In the genomic region with DNA sequence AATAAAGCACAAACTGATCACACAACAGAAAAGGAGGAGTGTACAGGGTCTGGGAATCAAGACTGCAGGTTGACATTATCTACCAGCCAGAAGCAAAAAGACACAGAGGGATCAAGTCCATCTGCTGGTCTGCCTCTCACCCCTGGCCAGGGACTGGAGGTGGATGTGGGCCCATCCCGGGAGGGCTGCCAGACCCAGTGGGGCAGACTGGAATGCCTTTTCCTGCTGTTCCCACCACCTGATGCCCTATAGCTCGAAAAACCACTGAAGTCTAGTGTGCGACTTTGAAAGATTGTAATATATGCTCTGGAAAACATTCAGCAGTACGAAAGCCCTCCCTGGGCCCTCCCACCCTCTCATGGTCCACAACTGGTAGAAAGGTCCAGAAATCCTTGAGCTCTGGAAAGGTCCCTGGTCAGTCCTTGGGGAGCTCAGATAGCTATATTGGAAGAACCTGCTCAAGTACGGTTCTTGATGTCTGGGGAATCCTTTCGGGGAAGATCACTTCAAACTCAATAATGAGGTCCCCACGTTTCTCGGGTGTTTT, we compare ENCODE assay signal across 9 cellular contexts. TPM values are rescaled to one million over a fixed set of nuclear protein-coding genes. Genes with fewer than 3 reads are reported as not detected.
A peak's percentile ranks its signal among the peaks of the same experiment; 100 is the strongest.
DNase-seq lines count a peak whose midpoint lies in the region; ATAC-seq, FAIRE-seq and TF ChIP-seq lines count a peak whose summit lies in the region.
"Had no signal": no experiment of that assay in that cellular context is flagged by ENCODE, and none has a peak within 500 bp of the region (broad histone marks: within the 10 kb centered on the region; RNA-seq: fewer than 3 reads in every experiment).

No MANE protein-coding gene starts in this region.

- H3K36me3 Mint-ChIP-seq in nephron (ENCODE audit: low read depth) = peaks cover 30% of the 10 kb centered on the region

- no peak overlapping the region for H2BK15ac ChIP-seq in H1 (ENCODE audit: low read length)

- no peak for TF ChIP-seq POLR2A in H1 (IDR thresholded peaks at IDR 0.05; ENCODE audit: control extremely low read depth in 1 of 2, low read depth in 2 of 2, low read length in 2 of 2)

- H2BK12ac ChIP-seq in H1 (ENCODE audit: low read depth, low read length) = no peak overlapping the region

- H3K36me3 ChIP-seq in BLaER1 (peaks cover 45% of the 10 kb centered on the region), PC-3 (ENCODE audit: low read depth, low read length) (peaks cover 38% of the 10 kb centered on the region), H1 (ENCODE audit: control insufficient read depth in 2 of 4, insufficient read depth in 4 of 4, low read length in 3 of 4) (peaks cover 10 to 28% (median 17%) of the 10 kb centered on the region in 4 experiments)

- H3K14ac ChIP-seq in H1 (ENCODE audit: insufficient read length) = no peak overlapping the region

- TF ChIP-seq CTCF in PC-3 (conservative IDR thresholded peaks at IDR 0.05; ENCODE audit: low read depth, low read length) = no peak
- no peak for TF ChIP-seq CTCF in H1 (IDR thresholded peaks at IDR 0.05; ENCODE audit: control extremely low read depth in 1 of 3, insufficient read depth in 1 of 3, low read depth in 1 of 3, low read length in 3 of 3)
- no peak for TF ChIP-seq CTCF in nephron (IDR thresholded peaks at IDR 0.05; ENCODE audit: unreplicated experiment in 3 of 3)

- intact Hi-C loops in PC-3 (cut with micrococcal nuclease) = loop anchor here (1.0 to 2.0 kb wide), 2 partner anchors 9 to 29 kb away; no protein-coding TSS in a partner anchor

- no peak overlapping the region for H3K27ac ChIP-seq in BLaER1
- H3K27ac ChIP-seq in PC-3 (ENCODE audit: low read length) = no peak overlapping the region
- H3K27ac ChIP-seq in H1 (ENCODE audit: low read depth, low read length) = no peak overlapping the region

- peaks cover 31% of the 10 kb centered on the region for H3F3A ChIP-seq in PC-3 (ENCODE audit: low read length, unreplicated experiment)

- ATAC-seq in PC-3 (no peak), GM18519 (IDR thresholded peaks at IDR 0.05; ENCODE audit: low FRiP score, unreplicated experiment) (no peak), GM19035 (IDR thresholded peaks at IDR 0.05; ENCODE audit: unreplicated experiment) (no peak)

- peaks cover 3% of the 10 kb centered on the region; the same call in 1 of the 2 replicates for H3K23me2 ChIP-seq in H1 (ENCODE audit: low read depth, low read length)

- H3K79me1 ChIP-seq in H1 (ENCODE audit: low read depth, low read length) = peaks cover 14% of the 10 kb centered on the region

- H3K56ac ChIP-seq in H1 (replicated peaks; ENCODE audit: insufficient read length, low read depth, low read length) = no peak overlapping the region

- H3K9me2 ChIP-seq in PC-3 (replicated peaks; ENCODE audit: low read length) = no peaks in the 10 kb centered on the region

- no peak overlapping the region for H2AK5ac ChIP-seq in H1 (ENCODE audit: low read depth, low read length)

- H3K4me1 Mint-ChIP-seq in nephron = peaks cover 46% of the 10 kb centered on the region

- DNase-seq in PC-3 (no peak), H1 (ENCODE audit: low read depth in 1 of 2, low spot score in 2 of 2) (no peak), dermis blood vessel endothelial cell (no peak), NCI-H2107 (lab: John Stamatoyannopoulos, UW) (no peak)
- DNase-seq: activated CD8-positive, alpha-beta memory T cell treated with anti-CD3 and anti-CD28 coated beads for 24 hours had no signal

- no peak overlapping the region; the same call in 1 of the 2 replicates for H2BK5ac ChIP-seq in H1 (ENCODE audit: low read depth, low read length)

- H3K79me2 ChIP-seq in PC-3 (ENCODE audit: low read length) = peaks cover 46% of the 10 kb centered on the region
- H3K79me2 ChIP-seq in H1 (ENCODE audit: control insufficient read depth in 1 of 2, insufficient read depth in 2 of 2, low read length in 2 of 2) = peaks cover 7 to 24% of the 10 kb centered on the region in 2 experiments; a peak in 3 of 4 replicates

- H3K9me3 ChIP-seq in BLaER1 (no peaks in the 10 kb centered on the region), PC-3 (ENCODE audit: low read length) (no peaks in the 10 kb centered on the region), H1 (ENCODE audit: insufficient read depth in 2 of 2, low read depth in 1 of 2, low read length in 1 of 2) (no peaks in the 10 kb centered on the region)

- no peak overlapping the region; the same call in 1 of the 2 replicates for H4K8ac ChIP-seq in H1 (ENCODE audit: extremely low read depth, insufficient read depth, low read length)

- no peak overlapping the region for H2BK20ac ChIP-seq in H1 (ENCODE audit: low read length)

- TF ChIP-seq RAD21 in H1 (IDR thresholded peaks at IDR 0.05 in 1 of 2, conservative IDR thresholded peaks at IDR 0.05 in 1 of 2; ENCODE audit: low read depth in 2 of 2, low read length in 2 of 2) = no peak

- H3K4me3 Mint-ChIP-seq in nephron = peak overlapping the region; percentile 88 to 98 (median 95)

- no peaks in the 10 kb centered on the region for H3K9me3 Mint-ChIP-seq in nephron

- H3K27me3 ChIP-seq in BLaER1 (no peaks in the 10 kb centered on the region), PC-3 (ENCODE audit: low read length) (no peaks in the 10 kb centered on the region), H1 (replicated peaks in 1 of 4; ENCODE audit: control insufficient read depth in 3 of 4, extremely low read depth in 1 of 4, insufficient read depth in 3 of 4, low read length in 3 of 4) (no peaks in the 10 kb centered on the region)

- no TSS peak for BruUV-seq in PC-3 (replicated peaks; lab: Mats Ljungman, UMichigan)

- FAIRE-seq in H1 (lab: Jason Lieb, UNC) = no peak

- H3K4me1 ChIP-seq in BLaER1 (peaks cover 60% of the 10 kb centered on the region), PC-3 (ENCODE audit: insufficient read depth, low read length) (peaks cover 50% of the 10 kb centered on the region), H1 (replicated peaks in 1 of 4; ENCODE audit: control insufficient read depth in 3 of 4, insufficient read depth in 4 of 4, low read length in 3 of 4) (peaks cover 0 to 8% (median 4%) of the 10 kb centered on the region in 4 experiments; a peak in 3 of 7 replicates)

- 92% methylated on average over 8 of the region's 8 CpGs; no CpG with 5 or more reads in 1 of the 2 experiments for WGBS in H1 (ENCODE audit: extremely low coverage in 1 of 2, insufficient coverage in 1 of 2, insufficient read length in 1 of 2, insufficient replicate concordance in 2 of 2, low coverage in 1 of 2, low lambda C conversion rate in 2 of 2, missing lambda C conversion rate in 1 of 2), 2 experiments

- POLR2A ChIA-PET in PC-3 (lab: Charles Lee; ENCODE audit: unreplicated experiment) = no interaction called here
- POLR2A ChIA-PET in H1 (lab: Charles Lee; ENCODE audit: partially characterized antibody) = interaction anchor here (3.5 to 3.7 kb wide), 3 partner anchors 10 to 43 kb away, joined by 13 to 30 read pairs (median 19); a partner anchor contains a TSS

- H3K23ac ChIP-seq in H1 (ENCODE audit: insufficient read length) = no peak overlapping the region

- no peak overlapping the region for H2BK120ac ChIP-seq in H1 (replicated peaks; ENCODE audit: low read depth, low read length)

- CTCF ChIA-PET in PC-3 (lab: Charles Lee) (no interaction called here), H1 (lab: Charles Lee; ENCODE audit: partially characterized antibody) (interaction anchor here (1.4 to 1.8 kb wide), 3 partner anchors 9 to 17 kb away, joined by 3 to 5 read pairs (median 4); no protein-coding TSS in a partner anchor)

- H3K27me3 Mint-ChIP-seq in nephron (ENCODE audit: low read depth) = no peaks in the 10 kb centered on the region

- peaks cover 53% of the 10 kb centered on the region for H4K20me1 ChIP-seq in BLaER1
- H4K20me1 ChIP-seq in PC-3 (ENCODE audit: low read length) = peaks cover 39% of the 10 kb centered on the region
- H4K20me1 ChIP-seq in H1 (replicated peaks in 1 of 2; ENCODE audit: control insufficient read depth in 1 of 2, insufficient read depth in 2 of 2, low read length in 2 of 2) = peaks cover 7 to 24% of the 10 kb centered on the region in 2 experiments

- H4K5ac ChIP-seq in H1 (ENCODE audit: insufficient read length, low read depth, low read length) = no peak overlapping the region

- no peak for TF ChIP-seq EP300 in H1 (IDR thresholded peaks at IDR 0.05; ENCODE audit: borderline replicate concordance in 1 of 2, low read depth in 2 of 2, low read length in 2 of 2)

- peak overlapping the region; percentile 19 to 82 (median 80) for H3K27ac Mint-ChIP-seq in nephron

- H3K4ac ChIP-seq in H1 (replicated peaks; ENCODE audit: insufficient read length, low read depth, low read length) = no peak overlapping the region

- H3K9ac ChIP-seq in BLaER1 (peak overlapping the region; percentile 98), PC-3 (ENCODE audit: low read length) (peak overlapping the region; percentile 92), H1 (replicated peaks in 1 of 4; ENCODE audit: extremely low read depth in 1 of 4, low read depth in 3 of 4, low read length in 3 of 4) (no peak overlapping the region)

- H2AFZ ChIP-seq in PC-3 (ENCODE audit: low read length) (no peak overlapping the region), H1 (ENCODE audit: low read length) (no peak overlapping the region)

- no peak overlapping the region for H4K91ac ChIP-seq in H1 (replicated peaks; ENCODE audit: insufficient read length, low read length)

- H3K4me3 ChIP-seq in BLaER1 = peak overlapping the region; percentile 98; the same call in 1 of the 2 replicates
- peak overlapping the region; percentile 96 for H3K4me3 ChIP-seq in PC-3 (ENCODE audit: low read length)
- peak overlapping the region in 1 of 4 experiments; percentile 76; a peak in 1 of 8 replicates for H3K4me3 ChIP-seq in H1 (ENCODE audit: extremely low read depth in 1 of 4, insufficient read depth in 2 of 4, low read depth in 3 of 4, low read length in 4 of 4)

- H3K4me2 ChIP-seq in BLaER1 (peak overlapping the region; percentile 98), PC-3 (ENCODE audit: low read length) (peak overlapping the region; percentile 98), H1 (ENCODE audit: insufficient read depth in 1 of 2, low read depth in 2 of 2, low read length in 2 of 2) (peak overlapping the region; percentile 78 to 96; a peak in 2 of 4 replicates)

- H3K18ac ChIP-seq in H1 (ENCODE audit: extremely low read depth, low read length) = no peak overlapping the region

RNA-seq across cellular contexts. Expression of a gene that starts 2.6 kb away (rescaled TPM):
- total RNA-seq in PC-3 (2014; rRNA removed) = 167 and 178 TPM in 2 replicates
- total RNA-seq in H1 (2021; fragmentation: NEBNext Ultra II Directional; extraction: Animal tissue kit (Norgen Biotek cat#: 25700)) = 62.6 and 62.9 TPM in 2 replicates
- 51.7 and 64.3 TPM in 2 replicates for polyA plus RNA-seq in H1 (2011; rRNA removed)
- 47.3 TPM for polyA plus RNA-seq in H1 (2011; cell fraction: cytosol; rRNA removed)
- 42.9 TPM for polyA plus RNA-seq in H1 (2011; cell fraction: nucleus; rRNA removed)
- polyA plus RNA-seq in H1 (2012, experiment 1 of 2) = 50.1 to 59.1 TPM (median 56.6 TPM) in 4 replicates
- polyA plus RNA-seq in H1 (2012, experiment 2 of 2) = 62.1 TPM
- polyA plus RNA-seq in H1 (2013, experiment 1 of 2) = 29.4 TPM
- 31.6 TPM for polyA plus RNA-seq in H1 (2013, experiment 2 of 2)
- 52.8 and 55.7 TPM in 2 replicates for polyA minus RNA-seq in H1 (2011; rRNA and poly(A)+ RNA removed)
- polyA minus RNA-seq in H1 (2011; cell fraction: cytosol; rRNA and poly(A)+ RNA removed) = 23.5 TPM
- polyA minus RNA-seq in H1 (2011; cell fraction: nucleus; rRNA and poly(A)+ RNA removed) = 28.5 TPM
- total RNA-seq in dermis blood vessel endothelial cell = 29.5 and 39.5 TPM in 2 replicates

RNA-seq across cellular contexts. Expression of a gene that starts 13.8 kb away (rescaled TPM):
- total RNA-seq in PC-3 (2014; rRNA removed) = 144 and 145 TPM in 2 replicates
- 172 and 179 TPM in 2 replicates for total RNA-seq in H1 (2021; fragmentation: NEBNext Ultra II Directional; extraction: Animal tissue kit (Norgen Biotek cat#: 25700))
- 405 and 439 TPM in 2 replicates for polyA plus RNA-seq in H1 (2011; rRNA removed)
- 162 TPM for polyA plus RNA-seq in H1 (2011; cell fraction: cytosol; rRNA removed)
- 283 TPM for polyA plus RNA-seq in H1 (2011; cell fraction: nucleus; rRNA removed)
- polyA plus RNA-seq in H1 (2012, experiment 1 of 2) = 145 to 221 TPM (median 207 TPM) in 4 replicates
- 342 TPM for polyA plus RNA-seq in H1 (2012, experiment 2 of 2)
- polyA plus RNA-seq in H1 (2013, experiment 1 of 2) = 342 TPM
- polyA plus RNA-seq in H1 (2013, experiment 2 of 2) = 367 TPM
- 119 and 162 TPM in 2 replicates for polyA minus RNA-seq in H1 (2011; rRNA and poly(A)+ RNA removed)
- polyA minus RNA-seq in H1 (2011; cell fraction: cytosol; rRNA and poly(A)+ RNA removed) = 154 TPM
- 83.2 TPM for polyA minus RNA-seq in H1 (2011; cell fraction: nucleus; rRNA and poly(A)+ RNA removed)
- total RNA-seq in dermis blood vessel endothelial cell = 17.0 and 25.5 TPM in 2 replicates

RNA-seq across cellular contexts. Expression of a gene that starts 19.6 kb away (rescaled TPM):
- total RNA-seq in PC-3 (2014; rRNA removed) (538 and 671 TPM in 2 replicates), dermis blood vessel endothelial cell (175 and 182 TPM in 2 replicates)
- 65.6 and 68.3 TPM in 2 replicates for total RNA-seq in H1 (2021; fragmentation: NEBNext Ultra II Directional; extraction: Animal tissue kit (Norgen Biotek cat#: 25700))
- 72.0 and 100 TPM in 2 replicates for polyA plus RNA-seq in H1 (2011; rRNA removed)
- 73.9 TPM for polyA plus RNA-seq in H1 (2011; cell fraction: cytosol; rRNA removed)
- polyA plus RNA-seq in H1 (2011; cell fraction: nucleus; rRNA removed) = 71.2 TPM
- 54.1 to 70.0 TPM (median 66.3 TPM) in 4 replicates for polyA plus RNA-seq in H1 (2012, experiment 1 of 2)
- polyA plus RNA-seq in H1 (2012, experiment 2 of 2) = 58.6 TPM
- 52.3 TPM for polyA plus RNA-seq in H1 (2013, experiment 1 of 2)
- 54.4 TPM for polyA plus RNA-seq in H1 (2013, experiment 2 of 2)
- 17.8 and 21.8 TPM in 2 replicates for polyA minus RNA-seq in H1 (2011; rRNA and poly(A)+ RNA removed)
- 52.3 TPM for polyA minus RNA-seq in H1 (2011; cell fraction: cytosol; rRNA and poly(A)+ RNA removed)
- polyA minus RNA-seq in H1 (2011; cell fraction: nucleus; rRNA and poly(A)+ RNA removed) = 27.4 TPM

RNA-seq across cellular contexts. Expression of a gene that starts 40.4 kb away (rescaled TPM):
- total RNA-seq in PC-3 (2014; rRNA removed) (2.2 and 2.4 TPM in 2 replicates), dermis blood vessel endothelial cell (0.17 and 0.42 TPM in 2 replicates)
- total RNA-seq in H1 (2021; fragmentation: NEBNext Ultra II Directional; extraction: Animal tissue kit (Norgen Biotek cat#: 25700)) = 0.38 and 0.41 TPM in 2 replicates
- 0.20 and 0.30 TPM in 2 replicates for polyA plus RNA-seq in H1 (2011; rRNA removed)
- 0.12 TPM for polyA plus RNA-seq in H1 (2011; cell fraction: cytosol; rRNA removed)
- polyA plus RNA-seq in H1 (2011; cell fraction: nucleus; rRNA removed) = 0.33 TPM
- polyA plus RNA-seq in H1 (2012, experiment 1 of 2) = 0.17 to 0.25 TPM (median 0.19 TPM) in 3 of 4 replicates, not detected in the other
- not detected for polyA plus RNA-seq in H1 (2012, experiment 2 of 2)
- 0.06 TPM for polyA plus RNA-seq in H1 (2013, experiment 1 of 2)
- 0.15 TPM for polyA plus RNA-seq in H1 (2013, experiment 2 of 2)
- polyA minus RNA-seq in H1 (2011; rRNA and poly(A)+ RNA removed) = not detected in 2 replicates
- 0.81 TPM for polyA minus RNA-seq in H1 (2011; cell fraction: cytosol; rRNA and poly(A)+ RNA removed)
- 0.90 TPM for polyA minus RNA-seq in H1 (2011; cell fraction: nucleus; rRNA and poly(A)+ RNA removed)

RNA-seq across cellular contexts. Expression of a gene that starts 56.3 kb away (rescaled TPM):
- total RNA-seq in PC-3 (2014; rRNA removed) (1,095 and 1,098 TPM in 2 replicates), dermis blood vessel endothelial cell (199 and 268 TPM in 2 replicates)
- 151 and 161 TPM in 2 replicates for total RNA-seq in H1 (2021; fragmentation: NEBNext Ultra II Directional; extraction: Animal tissue kit (Norgen Biotek cat#: 25700))
- 740 and 777 TPM in 2 replicates for polyA plus RNA-seq in H1 (2011; rRNA removed)
- 516 TPM for polyA plus RNA-seq in H1 (2011; cell fraction: cytosol; rRNA removed)
- 409 TPM for polyA plus RNA-seq in H1 (2011; cell fraction: nucleus; rRNA removed)
- 92.3 to 278 TPM (median 228 TPM) in 4 replicates for polyA plus RNA-seq in H1 (2012, experiment 1 of 2)
- polyA plus RNA-seq in H1 (2012, experiment 2 of 2) = 239 TPM
- 244 TPM for polyA plus RNA-seq in H1 (2013, experiment 1 of 2)
- 241 TPM for polyA plus RNA-seq in H1 (2013, experiment 2 of 2)
- polyA minus RNA-seq in H1 (2011; rRNA and poly(A)+ RNA removed) = 37.4 and 68.2 TPM in 2 replicates
- polyA minus RNA-seq in H1 (2011; cell fraction: cytosol; rRNA and poly(A)+ RNA removed) = 113 TPM
- 93.4 TPM for polyA minus RNA-seq in H1 (2011; cell fraction: nucleus; rRNA and poly(A)+ RNA removed)

Comparison
In these comparisons a context has a peak if more than half of its experiments do, and no peak if none do; other contexts are left out.
1. H3K9ac ChIP-seq: peak in BLaER1 (single experiment) and PC-3 (single experiment); none in H1 (0 of 4).
2. Peak in every context shown above with its lines, with median percentiles within 50 percentile points of each other: H3K4me2 ChIP-seq.